Comparison of ENCODE assay signal across 21 cellular contexts in genomic region chr7:158073845-158074840, GRCh38.
"Had no signal": no experiment of that assay in that cellular context is flagged by ENCODE, and none has a peak within 500 bp of the region (broad histone marks: within the 10 kb centered on the region; RNA-seq: fewer than 3 reads in every experiment).

No MANE protein-coding gene starts in this region.

- H3K27ac ChIP-seq: coronary artery, gastroesophageal sphincter, heart right ventricle, pancreas, right lobe of liver, thoracic aorta, upper lobe of left lung had no signal

- H3K36me3 ChIP-seq: gastroesophageal sphincter, heart right ventricle, pancreas, right lobe of liver, thoracic aorta, upper lobe of left lung had no signal

- ATAC-seq: gastroesophageal sphincter; heart right ventricle; naive thymus-derived CD8-positive, alpha-beta T cell; pancreas; right lobe of liver had no signal

- H3K4me1 ChIP-seq: gastroesophageal sphincter, heart right ventricle, pancreas, right lobe of liver, upper lobe of left lung had no signal

- H3K9me3 ChIP-seq: gastroesophageal sphincter, heart right ventricle, pancreas, right lobe of liver, thoracic aorta, upper lobe of left lung had no signal

- DNase-seq: activated CD4-positive, alpha-beta T cell treated with anti-CD3 and anti-CD28 coated beads for 1 hour; activated CD4-positive, alpha-beta T cell treated with anti-CD3 and anti-CD28 coated beads, Interleukin-2, amount 50 U/mL, for 1 hour; activated CD8-positive, alpha-beta memory T cell treated with anti-CD3 and anti-CD28 coated beads, Interleukin-2, amount 50 U/mL, for 4 hours; activated naive CD4-positive, alpha-beta T cell treated with anti-CD3 and anti-CD28 coated beads for 36 hours; activated naive CD8-positive, alpha-beta T cell treated with anti-CD3 and anti-CD28 coated beads, Interleukin-2, amount 10 ng/mL, durations not matched to agents 7 days and 5 days; activated T-cell treated with anti-CD3 and anti-CD28 coated beads, Interleukin-2, amount 50 U/mL, for 48 hours; amniotic stem cell; endodermal cell; heart right ventricle; right lobe of liver; stimulated activated CD4-positive, alpha-beta T cell treated with anti-CD3 and anti-CD28 coated beads, Interleukin-2, amount 100 ng/mL, for 48 hours; stimulated activated naive CD4-positive, alpha-beta T cell; T-helper 1 cell; T-helper 9 cell had no signal

- H3K27me3 ChIP-seq: pancreas, right lobe of liver, upper lobe of left lung had no signal

- H3K4me3 ChIP-seq: coronary artery, gastroesophageal sphincter, heart right ventricle, pancreas, right lobe of liver, smooth muscle cell, thoracic aorta, upper lobe of left lung had no signal
